In the genomic region with DNA sequence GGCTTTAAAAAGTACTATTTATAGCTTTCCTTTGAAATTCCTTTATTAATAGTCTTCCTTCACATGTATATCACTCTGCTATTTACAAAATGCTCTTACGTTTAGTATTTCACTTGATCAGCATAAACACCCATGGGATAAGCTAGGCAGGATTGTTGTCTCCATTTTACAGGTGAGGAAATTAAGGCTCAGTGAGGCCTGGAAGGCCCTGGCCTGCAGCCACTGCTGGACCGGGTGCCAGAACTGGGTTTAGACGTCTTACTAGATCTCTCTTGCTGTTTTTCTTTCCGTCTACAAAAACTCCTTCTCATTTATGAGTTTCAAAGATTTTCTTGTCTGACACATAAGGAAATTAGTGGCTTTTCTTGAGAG, we compare ENCODE assay signal across 9 cellular contexts.
DNase-seq lines count a peak whose midpoint lies in the region; ATAC-seq and TF ChIP-seq lines count a peak whose summit lies in the region.
"Had no signal": no experiment of that assay in that cellular context is flagged by ENCODE, and none has a peak within 500 bp of the region (broad histone marks: within the 10 kb centered on the region; RNA-seq: fewer than 3 reads in every experiment).

No MANE protein-coding gene starts in this region.

- H3K27ac ChIP-seq in adrenal gland = peak overlapping the region in 4 of 5 donors; percentile 41 to 59 (median 50)
- H3K27ac ChIP-seq in prostate gland = peak overlapping the region; percentile 43 to 46
- no peak overlapping the region; a peak in 1 of 4 replicates for H3K27ac ChIP-seq in SK-N-SH (ENCODE audit: low read depth in 2 of 2, low read length in 1 of 2)
- H3K27ac ChIP-seq in endodermal cell (ENCODE audit: low read depth, low read length) = no peak overlapping the region
- H3K27ac ChIP-seq: parathyroid adenoma had no signal

- H3K9me2 ChIP-seq in SK-N-SH = no peaks in the 10 kb centered on the region

- H3K9me3 ChIP-seq in adrenal gland (replicated peaks in 1 of 3) = no peaks in the 10 kb centered on the region
- no peaks in the 10 kb centered on the region for H3K9me3 ChIP-seq in prostate gland
- no peaks in the 10 kb centered on the region for H3K9me3 ChIP-seq in SK-N-SH
- H3K9me3 ChIP-seq in endodermal cell (ENCODE audit: control insufficient read depth, low read length) = no peaks in the 10 kb centered on the region

- ATAC-seq in GM18868 (IDR thresholded peaks at IDR 0.05; ENCODE audit: unreplicated experiment) (peak; percentile 13), HG02763 (IDR thresholded peaks at IDR 0.05; ENCODE audit: unreplicated experiment) (peak; percentile 21)

- TF ChIP-seq EP300 in SK-N-SH (IDR thresholded peaks at IDR 0.05; ENCODE audit: borderline replicate concordance in 1 of 2, low read depth in 1 of 2, low read length in 1 of 2) = no peak

- DNase-seq in adrenal gland (peak in 1 of 7 donors; percentile 37), prostate gland (ENCODE audit: low spot score) (no peak), SK-N-SH (no peak), NCI-H1092 treated with DMSO at 0.1 percent for 48 hours (lab: John Stamatoyannopoulos, UW) (no peak), endodermal cell (no peak), cortex of kidney (lab: John Stamatoyannopoulos, UW) (no peak)

- intact Hi-C loops in adrenal gland (cut with DNase I) (loop anchor here in 1 of 2 donors (10.0 kb wide), 1 partner anchor 96 kb away; no protein-coding TSS in a partner anchor), prostate gland (cut with DNase I) (no loop called here)

- H3K9ac ChIP-seq in SK-N-SH (no peak overlapping the region), endodermal cell (ENCODE audit: extremely low read depth, low read length, poor library complexity, severe bottlenecking) (no peak overlapping the region)
- H3K9ac ChIP-seq: parathyroid adenoma had no signal

- peaks cover 13% of the 10 kb centered on the region for H3K4me1 Mint-ChIP-seq in endodermal cell

- H4K20me1 ChIP-seq in SK-N-SH (ENCODE audit: insufficient read depth) = peaks cover 10% of the 10 kb centered on the region

- peaks cover 13% of the 10 kb centered on the region for H3F3A ChIP-seq in SK-N-SH (replicated peaks; ENCODE audit: insufficient read depth)

- no peak overlapping the region for H3K4me3 Mint-ChIP-seq in endodermal cell

- no peak overlapping the region for H3K4me2 ChIP-seq in SK-N-SH

- H3K36me3 ChIP-seq in adrenal gland (replicated peaks in 1 of 2) (no peaks in the 10 kb centered on the region), prostate gland (no peaks in the 10 kb centered on the region), SK-N-SH (replicated peaks in 1 of 2; ENCODE audit: control insufficient read depth in 1 of 2, insufficient read depth in 2 of 2, low read length in 1 of 2) (no peaks in the 10 kb centered on the region), endodermal cell (ENCODE audit: control insufficient read depth, insufficient read depth, low read length) (no peaks in the 10 kb centered on the region)

- no peaks in the 10 kb centered on the region for H3K27me3 Mint-ChIP-seq in endodermal cell (ENCODE audit: insufficient read depth)

- WGBS in adrenal gland, 4 donors = 29 to 49% (median 36%) methylated on average over 4 of the region's 4 CpGs
- WGBS in prostate gland = 29% methylated on average over 4 of the region's 4 CpGs
- WGBS in SK-N-SH (ENCODE audit: low lambda C conversion rate) = 77% methylated on average over 4 of the region's 4 CpGs
- 60 to 90% methylated on average over 1 to 4 of the region's 4 CpGs for WGBS in endodermal cell (ENCODE audit: insufficient coverage in 1 of 2, insufficient read length in 1 of 2), 2 experiments

- no peak overlapping the region for H2AFZ ChIP-seq in SK-N-SH (ENCODE audit: low read depth)
- H2AFZ ChIP-seq: parathyroid adenoma had no signal

- TF ChIP-seq CTCF in adrenal gland (IDR thresholded peaks at IDR 0.05) (no peak), prostate gland (IDR thresholded peaks at IDR 0.05) (no peak), SK-N-SH (IDR thresholded peaks at IDR 0.05) (no peak), endodermal cell (conservative IDR thresholded peaks at IDR 0.05) (no peak)

- CTCF ChIA-PET in SK-N-SH (lab: Yijun Ruan, JAX) = no interaction called here

- TF ChIP-seq POLR2A in adrenal gland (IDR thresholded peaks at IDR 0.05) = no peak
- TF ChIP-seq POLR2A in prostate gland (IDR thresholded peaks at IDR 0.05) = no peak

- POLR2A ChIA-PET in SK-N-SH (lab: Yijun Ruan, JAX) = no interaction called here

- no peak overlapping the region for H3K27ac Mint-ChIP-seq in endodermal cell

- no peaks in the 10 kb centered on the region for H3K9me3 Mint-ChIP-seq in endodermal cell

- peaks cover 92% of the 10 kb centered on the region for H3K79me2 ChIP-seq in SK-N-SH (ENCODE audit: insufficient read depth)

- no peak overlapping the region for H3K4me3 ChIP-seq in adrenal gland
- H3K4me3 ChIP-seq in prostate gland = no peak overlapping the region
- no peak overlapping the region for H3K4me3 ChIP-seq in SK-N-SH (ENCODE audit: low read depth in 2 of 2, low read length in 1 of 2)
- no peak overlapping the region for H3K4me3 ChIP-seq in endodermal cell (ENCODE audit: low read length)

- H3K4me1 ChIP-seq in adrenal gland (replicated peaks in 1 of 2) (peaks cover 10 to 26% of the 10 kb centered on the region in 2 donors), prostate gland (replicated peaks) (peaks cover 2% of the 10 kb centered on the region), SK-N-SH (ENCODE audit: control insufficient read depth in 1 of 2, insufficient read depth in 2 of 2, low read depth in 1 of 2, low read length in 1 of 2) (peaks cover 0 to 5% of the 10 kb centered on the region in 2 experiments; a peak in 1 of 4 replicates), endodermal cell (ENCODE audit: control insufficient read depth, insufficient read depth, low read length) (no peaks in the 10 kb centered on the region)

- H3K27me3 ChIP-seq in adrenal gland = no peaks in the 10 kb centered on the region
- no peaks in the 10 kb centered on the region for H3K27me3 ChIP-seq in prostate gland (replicated peaks; ENCODE audit: insufficient read depth)
- no peaks in the 10 kb centered on the region for H3K27me3 ChIP-seq in SK-N-SH (ENCODE audit: insufficient read depth)
- no peaks in the 10 kb centered on the region for H3K27me3 ChIP-seq in endodermal cell (ENCODE audit: control insufficient read depth, insufficient read depth, low read length, poor library complexity, severe bottlenecking)

- no peaks in the 10 kb centered on the region for H3K36me3 Mint-ChIP-seq in endodermal cell (ENCODE audit: low read depth)

- TF ChIP-seq RAD21 in SK-N-SH (IDR thresholded peaks at IDR 0.05; ENCODE audit: low read length) = no peak

TF ChIP-seq in SK-N-SH, 30 proteins besides CTCF, POLR2A, EP300 and RAD21:
- no peak for TF ChIP-seq CHD2 (IDR thresholded peaks at IDR 0.05; ENCODE audit: low read length, partially characterized antibody)
- no peak for TF ChIP-seq FOSL2 (IDR thresholded peaks at IDR 0.05; ENCODE audit: borderline replicate concordance, low read depth)
- TF ChIP-seq RCOR1 (IDR thresholded peaks at IDR 0.05; ENCODE audit: low read length) = no peak
- TF ChIP-seq, protein P1, sequence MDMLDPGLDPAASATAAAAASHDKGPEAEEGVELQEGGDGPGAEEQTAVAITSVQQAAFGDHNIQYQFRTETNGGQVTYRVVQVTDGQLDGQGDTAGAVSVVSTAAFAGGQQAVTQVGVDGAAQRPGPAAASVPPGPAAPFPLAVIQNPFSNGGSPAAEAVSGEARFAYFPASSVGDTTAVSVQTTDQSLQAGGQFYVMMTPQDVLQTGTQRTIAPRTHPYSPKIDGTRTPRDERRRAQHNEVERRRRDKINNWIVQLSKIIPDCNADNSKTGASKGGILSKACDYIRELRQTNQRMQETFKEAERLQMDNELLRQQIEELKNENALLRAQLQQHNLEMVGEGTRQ (IDR thresholded peaks at IDR 0.05; ENCODE audit: borderline replicate concordance, low read depth, low read length) = no peak
- TF ChIP-seq MEF2A (IDR thresholded peaks at IDR 0.05; ENCODE audit: borderline replicate concordance, low read depth) = no peak
- no peak for TF ChIP-seq SIN3A (IDR thresholded peaks at IDR 0.05; ENCODE audit: borderline replicate concordance, low read depth, low read length)
- TF ChIP-seq RFX5 (IDR thresholded peaks at IDR 0.05; ENCODE audit: low read length) = no peak
- no peak for TF ChIP-seq GATA2 (CRISPR knock-in tag; IDR thresholded peaks at IDR 0.05)
- TF ChIP-seq FOXJ3 (CRISPR knock-in tag; IDR thresholded peaks at IDR 0.05) = no peak
- TF ChIP-seq POLR2AphosphoS5 (IDR thresholded peaks at IDR 0.05; ENCODE audit: low read depth, low read length) = no peak
- TF ChIP-seq, protein P2, sequence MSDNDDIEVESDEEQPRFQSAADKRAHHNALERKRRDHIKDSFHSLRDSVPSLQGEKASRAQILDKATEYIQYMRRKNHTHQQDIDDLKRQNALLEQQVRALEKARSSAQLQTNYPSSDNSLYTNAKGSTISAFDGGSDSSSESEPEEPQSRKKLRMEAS (IDR thresholded peaks at IDR 0.05; ENCODE audit: low read depth) = no peak
- no peak for TF ChIP-seq NRF1 (IDR thresholded peaks at IDR 0.05; ENCODE audit: low read depth, low read length)
- TF ChIP-seq EZH2phosphoT487 (IDR thresholded peaks at IDR 0.05; ENCODE audit: borderline replicate concordance, low read depth) = no peak
- no peak for TF ChIP-seq TCF12 (IDR thresholded peaks at IDR 0.05)
- no peak for TF ChIP-seq RXRA (IDR thresholded peaks at IDR 0.05; ENCODE audit: borderline replicate concordance, low read depth)
- TF ChIP-seq, protein P3, sequence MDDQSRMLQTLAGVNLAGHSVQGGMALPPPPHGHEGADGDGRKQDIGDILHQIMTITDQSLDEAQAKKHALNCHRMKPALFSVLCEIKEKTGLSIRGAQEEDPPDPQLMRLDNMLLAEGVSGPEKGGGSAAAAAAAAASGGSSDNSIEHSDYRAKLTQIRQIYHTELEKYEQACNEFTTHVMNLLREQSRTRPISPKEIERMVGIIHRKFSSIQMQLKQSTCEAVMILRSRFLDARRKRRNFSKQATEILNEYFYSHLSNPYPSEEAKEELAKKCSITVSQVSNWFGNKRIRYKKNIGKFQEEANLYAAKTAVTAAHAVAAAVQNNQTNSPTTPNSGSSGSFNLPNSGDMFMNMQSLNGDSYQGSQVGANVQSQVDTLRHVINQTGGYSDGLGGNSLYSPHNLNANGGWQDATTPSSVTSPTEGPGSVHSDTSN (IDR thresholded peaks at IDR 0.05) = no peak

Comparison
In these comparisons a context has a peak if more than half of its experiments do, and no peak if none do; other contexts are left out.
1. H3K27ac ChIP-seq: peak in adrenal gland (4 of 5) and prostate gland (2 of 2); none in SK-N-SH (0 of 2) and endodermal cell (single experiment).